In the genomic region with DNA sequence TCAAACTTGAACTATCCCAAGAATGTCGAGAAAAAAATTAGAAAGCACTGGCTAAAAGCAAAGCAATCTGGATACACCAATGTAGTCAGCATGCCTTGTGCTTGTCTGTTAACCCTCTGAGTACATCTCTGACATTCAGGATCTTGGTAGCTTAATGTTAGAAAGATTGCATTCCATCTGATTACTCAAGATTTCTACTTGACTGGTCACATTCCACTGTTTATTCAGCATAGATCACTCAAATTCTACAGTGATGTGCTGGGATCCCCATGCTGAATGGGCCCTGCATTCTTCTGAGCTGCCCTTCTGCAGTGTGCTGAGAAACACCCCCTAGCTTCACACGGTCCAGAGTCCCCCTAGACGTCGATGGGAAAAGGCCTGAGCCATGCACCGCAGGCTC, we compare ENCODE assay signal across 11 cellular contexts.
A peak's percentile ranks its signal among the peaks of the same experiment; 100 is the strongest.
DNase-seq lines count a peak whose midpoint lies in the region; FAIRE-seq and TF ChIP-seq lines count a peak whose summit lies in the region.
"Had no signal": no experiment of that assay in that cellular context is flagged by ENCODE, and none has a peak within 500 bp of the region (broad histone marks: within the 10 kb centered on the region; RNA-seq: fewer than 3 reads in every experiment).

No MANE protein-coding gene starts in this region.

- DNase-seq in GM04504 (ENCODE audit: low read depth) (peak; percentile 71), SW 1271 (lab: John Stamatoyannopoulos, UW) (peak; percentile 21 to 56), foreskin fibroblast (peak; percentile 78 to 89), skeletal muscle cell (ENCODE audit: low read depth) (peak; percentile 95), dorsolateral prefrontal cortex (no peak), GM12892 (ENCODE audit: insufficient read length) (no peak)
- no peak for DNase-seq in activated CD4-positive, alpha-beta T cell treated with anti-CD3 and anti-CD28 coated beads, Interleukin-2, amount 50 U/mL, for 4 hours
- DNase-seq in stimulated activated naive CD4-positive, alpha-beta T cell treated with Interleukin-2 at 50 U/mL for 16 hours (lab: John Stamatoyannopoulos, UW) = no peak
- DNase-seq: cortex of kidney, T1000 had no signal

- no peak for FAIRE-seq in GM12892 (lab: Jason Lieb, UNC)
- FAIRE-seq: G401.6 had no signal

- TF ChIP-seq POLR2A in GM12892 (IDR thresholded peaks at IDR 0.05; ENCODE audit: low read depth, low read length) = no peak

- TF ChIP-seq CTCF in foreskin fibroblast (IDR thresholded peaks at IDR 0.05; ENCODE audit: low read depth, low read length) = no peak
- TF ChIP-seq CTCF in dorsolateral prefrontal cortex (IDR thresholded peaks at IDR 0.05 in 54 of 56, conservative IDR thresholded peaks at IDR 0.05 in 2 of 56; ENCODE audit: low read depth in 1 of 56, partially characterized antibody in 56 of 56) = no peak

- intact Hi-C loops in dorsolateral prefrontal cortex (cut with DNase I) = no loop called here

- H3K27ac ChIP-seq in dorsolateral prefrontal cortex = no peak overlapping the region

- no peaks in the 10 kb centered on the region for H3K27me3 ChIP-seq in dorsolateral prefrontal cortex

- H3K4me3 ChIP-seq in foreskin fibroblast (ENCODE audit: low read depth in 1 of 2, low read length in 2 of 2) = no peak overlapping the region
- H3K4me3 ChIP-seq in skeletal muscle cell (ENCODE audit: low read depth, low read length) = no peak overlapping the region
- no peak overlapping the region for H3K4me3 ChIP-seq in dorsolateral prefrontal cortex

Comparison
In these comparisons a context has a peak if more than half of its experiments do, and no peak if none do; other contexts are left out.
1. DNase-seq: peak in GM04504 (single experiment), SW 1271 (2 of 2), foreskin fibroblast (2 of 2) and skeletal muscle cell (single experiment); none in dorsolateral prefrontal cortex (0 of 10), GM12892 (single experiment), activated CD4-positive, alpha-beta T cell treated with anti-CD3 and anti-CD28 coated beads, Interleukin-2, amount 50 U/mL, for 4 hours (0 of 2) and stimulated activated naive CD4-positive, alpha-beta T cell treated with Interleukin-2 at 50 U/mL for 16 hours (single experiment).